ENCODE assay signal across 15 cellular contexts in the genomic region with DNA sequence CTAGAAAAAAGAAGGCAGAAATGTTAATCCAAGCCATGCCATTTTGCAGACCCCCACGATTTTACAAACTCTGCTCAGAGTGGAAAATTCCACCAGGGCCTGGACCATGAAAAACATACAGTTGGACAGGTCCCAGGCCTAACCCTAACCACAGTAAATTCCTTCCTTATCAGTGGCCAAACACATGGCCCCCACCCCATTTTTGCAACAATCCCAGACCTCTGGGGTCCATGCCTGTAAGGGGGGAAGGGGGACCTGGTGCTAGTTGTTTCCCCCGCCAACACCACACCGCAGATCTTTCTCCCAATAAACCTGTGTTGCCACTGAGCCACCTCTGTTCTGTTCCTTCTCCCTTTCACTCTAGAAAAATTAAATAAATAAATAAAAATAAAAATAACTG.
DNase-seq lines count a peak whose midpoint lies in the region; ATAC-seq, FAIRE-seq and TF ChIP-seq lines count a peak whose summit lies in the region.
"Had no signal": no experiment of that assay in that cellular context is flagged by ENCODE, and none has a peak within 500 bp of the region (broad histone marks: within the 10 kb centered on the region; RNA-seq: fewer than 3 reads in every experiment).

No MANE protein-coding gene starts in this region.

- no peak overlapping the region for H3K14ac ChIP-seq in trophoblast cell (ENCODE audit: low read length)

- no peaks in the 10 kb centered on the region for H3K9me2 ChIP-seq in OCI-LY1 (ENCODE audit: low read depth, low read length)

- intact Hi-C loops in K562 (cut with micrococcal nuclease) = no loop called here

- H2BK12ac ChIP-seq in trophoblast cell (ENCODE audit: low read length) = no peak overlapping the region

- no peak for TF ChIP-seq POLR2A in K562 (conservative IDR thresholded peaks at IDR 0.05)

- no peak overlapping the region for H2BK120ac ChIP-seq in trophoblast cell (ENCODE audit: insufficient read depth, low read length, poor library complexity)

- no peak overlapping the region for H2BK5ac ChIP-seq in trophoblast cell (ENCODE audit: low read depth, low read length, poor library complexity)

- H4K12ac ChIP-seq in trophoblast cell (ENCODE audit: low read depth, low read length) = no peak overlapping the region

- no peak overlapping the region for H3K4me2 ChIP-seq in OCI-LY1 (ENCODE audit: low read length)
- no peak overlapping the region for H3K4me2 ChIP-seq in K562 (ENCODE audit: insufficient read depth, low read length)
- peak overlapping the region; percentile 10 for H3K4me2 ChIP-seq in trophoblast cell (ENCODE audit: low read length)
- H3K4me2 ChIP-seq: BLaER1 treated with 17β-estradiol and CSF1 and Interleukin-3, amounts not matched to agents 10 nM and 100 nM had no signal

- no peaks in the 10 kb centered on the region for H3K79me2 ChIP-seq in OCI-LY1 (ENCODE audit: insufficient read depth, low read length)
- no peaks in the 10 kb centered on the region for H3K79me2 ChIP-seq in K562 (ENCODE audit: control insufficient read depth, insufficient read depth, low read length)
- H3K79me2 ChIP-seq in trophoblast cell (ENCODE audit: control insufficient read depth, insufficient read depth, low read length, poor library complexity) = no peaks in the 10 kb centered on the region

- no peak overlapping the region for H4K91ac ChIP-seq in trophoblast cell (ENCODE audit: low read depth, low read length)

- CTCF ChIA-PET in K562 (lab: Yijun Ruan, JAX; ENCODE audit: low intra/inter-chr PET ratio) = no interaction called here

- H3K23ac ChIP-seq in trophoblast cell (ENCODE audit: low read length) = no peak overlapping the region

- H3K18ac ChIP-seq in trophoblast cell (ENCODE audit: low read length) = no peak overlapping the region

- POLR2A ChIA-PET in K562 (lab: Yijun Ruan, JAX) = no interaction called here

- BruUV-seq in K562 (replicated peaks; lab: Mats Ljungman, UMichigan) = no TSS peak

- in situ Hi-C loops in K562 (cut with MboI) = no loop called here

- H3K9me3 ChIP-seq in OCI-LY1 (ENCODE audit: low read length) = no peaks in the 10 kb centered on the region
- no peaks in the 10 kb centered on the region for H3K9me3 ChIP-seq in K562 (replicated peaks; ENCODE audit: control insufficient read depth, insufficient read depth, low read depth, low read length)
- H3K9me3 ChIP-seq in trophoblast cell (ENCODE audit: insufficient read depth, low read depth, low read length) = no peaks in the 10 kb centered on the region
- no peaks in the 10 kb centered on the region for H3K9me3 ChIP-seq in small intestine (ENCODE audit: control insufficient read depth, low read depth)
- H3K9me3 ChIP-seq: Caco-2 had no signal

- H4K8ac ChIP-seq in trophoblast cell (ENCODE audit: low read depth, low read length) = no peak overlapping the region

- TF ChIP-seq RAD21 in K562 (CRISPR knock-in tag; conservative IDR thresholded peaks at IDR 0.05 in 1 of 2, IDR thresholded peaks at IDR 0.05 in 1 of 2) = no peak

- H3K27ac ChIP-seq in OCI-LY1 (ENCODE audit: low read depth, low read length, poor library complexity, severe bottlenecking) = no peak overlapping the region
- H3K27ac ChIP-seq in K562 (ENCODE audit: extremely low read depth, low read depth, low read length) = no peak overlapping the region
- H3K27ac ChIP-seq in trophoblast cell (ENCODE audit: low read depth, low read length) = no peak overlapping the region
- H3K27ac ChIP-seq in small intestine (ENCODE audit: low read depth in 1 of 2, low read length in 1 of 2) = no peak overlapping the region
- H3K27ac ChIP-seq: BLaER1 treated with 17β-estradiol and CSF1 and Interleukin-3, amounts not matched to agents 10 nM and 100 nM had no signal

- no peak overlapping the region for H3K4me3 ChIP-seq in OCI-LY1 (ENCODE audit: low read depth, low read length, poor library complexity, severe bottlenecking)
- H3K4me3 ChIP-seq in K562 = no peak overlapping the region
- H3K4me3 ChIP-seq in trophoblast cell (ENCODE audit: low read depth, low read length) = no peak overlapping the region
- no peak overlapping the region for H3K4me3 ChIP-seq in small intestine (ENCODE audit: low read depth in 1 of 2, low read length in 2 of 2)
- H3K4me3 ChIP-seq: BLaER1 treated with 17β-estradiol and CSF1 and Interleukin-3, amounts not matched to agents 10 nM and 100 nM had no signal

- no peaks in the 10 kb centered on the region for H3K36me3 ChIP-seq in OCI-LY1 (ENCODE audit: insufficient read depth, low read length)
- no peaks in the 10 kb centered on the region for H3K36me3 ChIP-seq in K562 (ENCODE audit: control insufficient read depth, insufficient read depth, low read length)
- no peaks in the 10 kb centered on the region for H3K36me3 ChIP-seq in trophoblast cell (ENCODE audit: control insufficient read depth in 1 of 2, insufficient read depth in 2 of 2, low read length in 2 of 2)
- no peaks in the 10 kb centered on the region for H3K36me3 ChIP-seq in small intestine (ENCODE audit: control insufficient read depth in 2 of 2, insufficient read depth in 2 of 2, low read length in 2 of 2)
- H3K36me3 ChIP-seq: BLaER1 treated with 17β-estradiol and CSF1 and Interleukin-3, amounts not matched to agents 10 nM and 100 nM had no signal

- peak; percentile 47; the same call in 1 of the 3 replicates for ATAC-seq in K562
- ATAC-seq: CD8-positive, alpha-beta T cell had no signal

- H3K9ac ChIP-seq in OCI-LY1 (ENCODE audit: low read length) = no peak overlapping the region
- H3K9ac ChIP-seq in K562 (ENCODE audit: insufficient read depth in 1 of 2, low read depth in 2 of 2, low read length in 2 of 2) = no peak overlapping the region
- H3K9ac ChIP-seq in trophoblast cell (ENCODE audit: low read length) = no peak overlapping the region
- H3K9ac ChIP-seq: BLaER1 treated with 17β-estradiol and CSF1 and Interleukin-3, amounts not matched to agents 10 nM and 100 nM had no signal

- H3F3A ChIP-seq in OCI-LY1 (ENCODE audit: insufficient read depth, low read length) = no peaks in the 10 kb centered on the region

- no peaks in the 10 kb centered on the region for H3K9me1 ChIP-seq in K562 (ENCODE audit: control insufficient read depth, insufficient read depth, low read length)

- FAIRE-seq in K562 (lab: Jason Lieb, UNC) (no peak), small intestine (lab: Jason Lieb, UNC) (no peak)
- FAIRE-seq: D721Med, HTR-8/SVneo had no signal

- no peaks in the 10 kb centered on the region for H3K27me3 ChIP-seq in OCI-LY1 (ENCODE audit: insufficient read depth, low read length)
- H3K27me3 ChIP-seq in K562 (ENCODE audit: control insufficient read depth in 2 of 2, insufficient read depth in 2 of 2, low read length in 2 of 2) = no peaks in the 10 kb centered on the region
- no peaks in the 10 kb centered on the region for H3K27me3 ChIP-seq in trophoblast cell (ENCODE audit: insufficient read depth, low read length)
- H3K27me3 ChIP-seq in small intestine (ENCODE audit: control insufficient read depth in 2 of 2, insufficient read depth in 2 of 2, low read length in 2 of 2) = no peaks in the 10 kb centered on the region
- H3K27me3 ChIP-seq: BLaER1 treated with 17β-estradiol and CSF1 and Interleukin-3, amounts not matched to agents 10 nM and 100 nM had no signal

- H2AFZ ChIP-seq in OCI-LY1 (ENCODE audit: low read length) (0 out of 2 replicates have a peak overlapping the region, but pooled peaks have one; percentile 65), K562 (ENCODE audit: low read depth, low read length) (no peak overlapping the region), trophoblast cell (ENCODE audit: insufficient read depth, low read length, poor library complexity) (no peak overlapping the region)

- TF ChIP-seq EP300 in K562 (IDR thresholded peaks at IDR 0.05; ENCODE audit: low read length) = no peak

- no peaks in the 10 kb centered on the region for H3K79me1 ChIP-seq in trophoblast cell (ENCODE audit: low read length)

- H4K20me1 ChIP-seq in OCI-LY1 (ENCODE audit: insufficient read depth, low read length) (no peaks in the 10 kb centered on the region), K562 (replicated peaks; ENCODE audit: control insufficient read depth, insufficient read depth, low read length) (no peaks in the 10 kb centered on the region)
- H4K20me1 ChIP-seq: BLaER1 treated with 17β-estradiol and CSF1 and Interleukin-3, amounts not matched to agents 10 nM and 100 nM had no signal

- TF ChIP-seq CTCF in OCI-LY1 (IDR thresholded peaks at IDR 0.05; ENCODE audit: low read length) = no peak
- TF ChIP-seq CTCF in K562 (IDR thresholded peaks at IDR 0.05 in 2 of 3, conservative IDR thresholded peaks at IDR 0.05 in 1 of 3; ENCODE audit: insufficient read depth in 2 of 3, low read depth in 1 of 3, low read length in 3 of 3) = no peak

- 0% methylated on average over 1 of the region's 3 CpGs for WGBS in K562 (ENCODE audit: insufficient coverage, low coverage, missing lambda C conversion rate)
- WGBS in trophoblast cell (ENCODE audit: extremely low coverage, insufficient coverage, insufficient read length) = no CpG with 5 or more reads among the region's 3 CpGs
- WGBS in small intestine, 3 donors = 66 to 80% (median 75%) methylated on average over 3 of the region's 3 CpGs

- no peak overlapping the region for H3K4ac ChIP-seq in trophoblast cell (ENCODE audit: low read depth, low read length)

- DNase-seq in Daoy (ENCODE audit: low read depth) (peak; percentile 6), K562 (ENCODE audit: extremely low read depth in 1 of 4, low spot score in 3 of 4) (peak; percentile 32 to 48 (median 39)), trophoblast cell (no peak), NCI-H2196 (lab: John Stamatoyannopoulos, UW; ENCODE audit: unreplicated experiment) (no peak), small intestine (no peak), COLO668 (lab: John Stamatoyannopoulos, UW; ENCODE audit: unreplicated experiment) (no peak)
- DNase-seq: Caco-2; CD8-positive, alpha-beta T cell; GF-D8; GOT3; H9 had no signal

- H3K4me1 ChIP-seq in OCI-LY1 (ENCODE audit: insufficient read depth, low read length, severe bottlenecking) = peaks cover 5% of the 10 kb centered on the region
- no peaks in the 10 kb centered on the region for H3K4me1 ChIP-seq in K562 (replicated peaks in 1 of 2; ENCODE audit: control insufficient read depth in 2 of 2, insufficient read depth in 2 of 2, low read length in 2 of 2)
- H3K4me1 ChIP-seq in trophoblast cell (ENCODE audit: control insufficient read depth in 1 of 2, insufficient read depth in 2 of 2, low read length in 2 of 2) = peaks cover 0 to 3% of the 10 kb centered on the region in 2 experiments
- no peaks in the 10 kb centered on the region for H3K4me1 ChIP-seq in small intestine (ENCODE audit: control insufficient read depth in 2 of 2, insufficient read depth in 1 of 2, low read depth in 1 of 2, low read length in 1 of 2)
- H3K4me1 ChIP-seq: BLaER1 treated with 17β-estradiol and CSF1 and Interleukin-3, amounts not matched to agents 10 nM and 100 nM; Caco-2 had no signal

- H2AK5ac ChIP-seq in trophoblast cell (ENCODE audit: low read length) = no peak overlapping the region

TF ChIP-seq in K562, 482 proteins besides CTCF, POLR2A, EP300 and RAD21 (continues in another document):
- TF ChIP-seq ARID1B (IDR thresholded peaks at IDR 0.05) (peak; percentile 21; the same call in 1 of the 2 replicates), NFE2L1 (tag; IDR thresholded peaks at IDR 0.05; ENCODE audit: borderline replicate concordance, low read depth) (no peak), RFX5 (IDR thresholded peaks at IDR 0.05; ENCODE audit: low read depth, low read length) (no peak), NFIC (IDR thresholded peaks at IDR 0.05) (peak; percentile 21; the same call in 1 of the 2 replicates), KLF16 (IDR thresholded peaks at IDR 0.05) (no peak), TEAD2 (tag; IDR thresholded peaks at IDR 0.05) (no peak)

Comparison
In these comparisons a context has a peak if more than half of its experiments do, and no peak if none do; other contexts are left out.
1. DNase-seq: peak in Daoy (single experiment) and K562 (4 of 4); none in trophoblast cell (0 of 2), NCI-H2196 (single experiment), small intestine (single experiment) and COLO668 (single experiment).